20 cellular contexts compared by ENCODE assay signal in the genomic region with DNA sequence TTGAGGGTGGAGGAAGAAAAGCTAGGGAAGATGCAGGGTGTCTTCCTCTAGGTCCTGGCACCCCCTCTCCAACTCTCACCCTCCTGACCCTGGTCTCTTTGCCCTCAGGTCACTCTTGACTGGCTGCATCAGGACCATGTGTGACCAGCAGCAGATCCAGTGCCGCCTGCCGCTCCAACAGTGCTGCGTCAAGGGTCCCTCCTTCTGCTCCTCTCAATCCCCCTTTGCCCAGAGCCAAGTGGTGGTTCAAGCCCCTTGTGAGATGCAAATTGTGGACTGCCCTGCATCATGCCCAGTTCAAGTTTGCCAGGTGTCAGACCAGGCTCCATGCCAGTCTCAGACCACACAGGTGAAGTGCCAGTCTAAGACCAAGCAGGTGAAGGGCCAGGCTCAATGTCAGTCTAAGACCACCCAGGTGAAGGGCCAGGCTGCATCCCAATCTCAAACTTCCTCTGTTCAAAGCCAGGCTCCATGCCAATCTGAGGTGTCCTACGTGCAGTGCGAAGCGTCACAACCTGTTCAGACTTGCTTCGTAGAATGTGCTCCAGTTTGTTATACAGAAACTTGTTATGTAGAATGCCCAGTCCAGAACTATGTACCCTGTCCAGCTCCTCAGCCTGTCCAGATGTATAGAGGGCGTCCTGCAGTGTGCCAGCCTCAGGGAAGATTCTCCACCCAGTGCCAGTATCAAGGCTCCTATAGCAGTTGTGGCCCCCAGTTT. TPM values are rescaled to one million over a fixed set of nuclear protein-coding genes. Genes with fewer than 3 reads are reported as not detected.
"Had no signal": no experiment of that assay in that cellular context is flagged by ENCODE, and none has a peak within 500 bp of the region (broad histone marks: within the 10 kb centered on the region; RNA-seq: fewer than 3 reads in every experiment).

No MANE protein-coding gene starts in this region.

- H3K27ac Mint-ChIP-seq: activated CD8-positive, alpha-beta T cell treated with anti-CD3 and anti-CD28 coated beads for 36 hours; activated naive CD8-positive, alpha-beta T cell treated with anti-CD3 and anti-CD28 coated beads, Interleukin-2, amount 10 ng/mL, durations not matched to agents 7 days and 5 days had no signal

- H3K4me1 Mint-ChIP-seq: activated naive CD8-positive, alpha-beta T cell treated with anti-CD3 and anti-CD28 coated beads, Interleukin-2, amount 10 ng/mL, durations not matched to agents 7 days and 5 days had no signal

- H3K27me3 ChIP-seq: adrenal gland had no signal

- H3K36me3 Mint-ChIP-seq: activated naive CD8-positive, alpha-beta T cell treated with anti-CD3 and anti-CD28 coated beads, Interleukin-2, amount 10 ng/mL, durations not matched to agents 7 days and 5 days had no signal

- H3K4me3 ChIP-seq: adrenal gland, SK-N-MC had no signal

- H3K36me3 ChIP-seq: adrenal gland had no signal

- DNase-seq: activated CD4-positive, CD25-positive, alpha-beta regulatory T cell; activated CD8-positive, alpha-beta memory T cell treated with anti-CD3 and anti-CD28 coated beads, Interleukin-2, amount 50 U/mL, for 48 hours; activated CD8-positive, alpha-beta T cell treated with anti-CD3 and anti-CD28 coated beads for 36 hours; activated naive CD4-positive, alpha-beta T cell treated with anti-CD3 and anti-CD28 coated beads, Interleukin-2, amount 50 U/mL, for 16 hours; activated naive CD8-positive, alpha-beta T cell treated with anti-CD3 and anti-CD28 coated beads, Interleukin-2, amount 10 ng/mL, durations not matched to agents 7 days and 5 days; activated T-cell treated with anti-CD3 and anti-CD28 coated beads, Interleukin-2, amount 50 U/mL, for 1 hour; adrenal gland; anterior cingulate cortex; MM.1S; NCI-H1105 treated with DMSO at 0.1 percent for 48 hours; NCI-H1436 treated with DMSO at 0.1 percent for 48 hours; NCI-H187; NCI-H2081; NCI-H524; PC-3; SIG-M5; T-helper 1 cell had no signal

- H3K9me3 Mint-ChIP-seq: activated CD8-positive, alpha-beta T cell treated with anti-CD3 and anti-CD28 coated beads for 36 hours; activated naive CD8-positive, alpha-beta T cell treated with anti-CD3 and anti-CD28 coated beads, Interleukin-2, amount 10 ng/mL, durations not matched to agents 7 days and 5 days had no signal

- FAIRE-seq: RCC 7860 had no signal

- H3K9me3 ChIP-seq: adrenal gland had no signal

- ATAC-seq: activated CD8-positive, alpha-beta T cell treated with anti-CD3 and anti-CD28 coated beads for 36 hours; PC-3 had no signal

- H3K4me3 Mint-ChIP-seq: activated CD8-positive, alpha-beta T cell treated with anti-CD3 and anti-CD28 coated beads for 36 hours; activated naive CD8-positive, alpha-beta T cell treated with anti-CD3 and anti-CD28 coated beads, Interleukin-2, amount 10 ng/mL, durations not matched to agents 7 days and 5 days had no signal

- H3K27ac ChIP-seq: adrenal gland, SK-N-MC had no signal

- H3K4me1 ChIP-seq: adrenal gland had no signal

RNA-seq across cellular contexts. Expression of gene KPRP, which starts 1.8 kb away (rescaled TPM):
- total RNA-seq: activated CD8-positive, alpha-beta T cell treated with anti-CD3 and anti-CD28 coated beads for 36 hours; activated naive CD8-positive, alpha-beta T cell treated with anti-CD3 and anti-CD28 coated beads, Interleukin-2, amount 10 ng/mL, durations not matched to agents 7 days and 5 days; adrenal gland; PC-3; T-helper 2 cell treated with Interferon-gamma antibody and Interleukin-4, amounts not matched to agents 100 ng/mL and 5 ng/mL, for 36 hours had no signal
- polyA plus RNA-seq: adrenal gland had no signal

RNA-seq across cellular contexts. Expression of gene LCE1F, which starts 15.3 kb away (rescaled TPM):
- total RNA-seq: activated CD8-positive, alpha-beta T cell treated with anti-CD3 and anti-CD28 coated beads for 36 hours; activated naive CD8-positive, alpha-beta T cell treated with anti-CD3 and anti-CD28 coated beads, Interleukin-2, amount 10 ng/mL, durations not matched to agents 7 days and 5 days; adrenal gland; PC-3; T-helper 2 cell treated with Interferon-gamma antibody and Interleukin-4, amounts not matched to agents 100 ng/mL and 5 ng/mL, for 36 hours had no signal
- polyA plus RNA-seq: adrenal gland had no signal

RNA-seq across cellular contexts. Expression of gene LCE1E, which starts 26.4 kb away (rescaled TPM):
- total RNA-seq: activated CD8-positive, alpha-beta T cell treated with anti-CD3 and anti-CD28 coated beads for 36 hours; activated naive CD8-positive, alpha-beta T cell treated with anti-CD3 and anti-CD28 coated beads, Interleukin-2, amount 10 ng/mL, durations not matched to agents 7 days and 5 days; adrenal gland; PC-3; T-helper 2 cell treated with Interferon-gamma antibody and Interleukin-4, amounts not matched to agents 100 ng/mL and 5 ng/mL, for 36 hours had no signal
- polyA plus RNA-seq: adrenal gland had no signal

RNA-seq across cellular contexts. Expression of gene LCE1D, which starts 36.9 kb away (rescaled TPM):
- total RNA-seq: activated CD8-positive, alpha-beta T cell treated with anti-CD3 and anti-CD28 coated beads for 36 hours; activated naive CD8-positive, alpha-beta T cell treated with anti-CD3 and anti-CD28 coated beads, Interleukin-2, amount 10 ng/mL, durations not matched to agents 7 days and 5 days; adrenal gland; PC-3; T-helper 2 cell treated with Interferon-gamma antibody and Interleukin-4, amounts not matched to agents 100 ng/mL and 5 ng/mL, for 36 hours had no signal
- polyA plus RNA-seq: adrenal gland had no signal

RNA-seq across cellular contexts. Expression of gene LCE1C, which starts 46.8 kb away (rescaled TPM):
- total RNA-seq: activated CD8-positive, alpha-beta T cell treated with anti-CD3 and anti-CD28 coated beads for 36 hours; activated naive CD8-positive, alpha-beta T cell treated with anti-CD3 and anti-CD28 coated beads, Interleukin-2, amount 10 ng/mL, durations not matched to agents 7 days and 5 days; adrenal gland; PC-3; T-helper 2 cell treated with Interferon-gamma antibody and Interleukin-4, amounts not matched to agents 100 ng/mL and 5 ng/mL, for 36 hours had no signal
- polyA plus RNA-seq: adrenal gland had no signal
